8 cellular contexts compared by ENCODE assay signal in the genomic region with DNA sequence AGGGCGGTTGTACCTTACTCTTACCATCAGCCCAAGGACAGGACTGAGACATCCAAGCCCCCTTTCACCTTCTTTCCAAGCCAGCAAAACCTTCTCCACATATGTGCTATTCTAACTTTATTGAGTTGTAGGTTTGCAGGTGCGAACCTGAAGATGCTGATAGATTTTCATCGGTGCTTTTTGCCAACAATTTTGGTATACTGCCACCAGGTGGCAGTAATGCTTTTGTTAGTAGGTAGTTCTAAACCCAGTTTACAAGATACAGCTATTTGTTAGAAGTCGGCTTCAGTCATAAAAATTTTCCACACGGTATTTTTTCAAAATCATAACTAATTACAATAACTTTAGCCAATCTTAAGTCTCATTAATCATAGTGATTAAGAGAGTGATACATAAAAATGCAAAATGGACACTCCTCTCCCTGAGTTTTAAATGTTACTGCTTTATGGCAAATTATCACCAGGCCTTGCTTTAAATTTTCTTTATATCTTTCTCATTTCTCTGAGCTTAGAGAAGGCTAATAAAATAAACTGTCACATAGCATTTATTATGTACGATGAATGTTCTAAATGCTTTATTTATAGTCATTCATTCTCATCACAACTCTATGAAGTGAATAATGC. TPM values are rescaled to one million over a fixed set of nuclear protein-coding genes. Genes with fewer than 3 reads are reported as not detected.
DNase-seq lines count a peak whose midpoint lies in the region; ATAC-seq and TF ChIP-seq lines count a peak whose summit lies in the region.

No MANE protein-coding gene starts in this region.

- TF ChIP-seq CTCF in fibroblast of mammary gland (conservative IDR thresholded peaks at IDR 0.05; ENCODE audit: control insufficient read depth, insufficient read depth, low read depth, low read length), result peak; percentile 68

- no peaks in the 10 kb centered on the region for H3K9me3 Mint-ChIP-seq in activated naive CD4-positive, alpha-beta T cell treated with anti-CD3 and anti-CD28 coated beads for 36 hours

- no peak for ATAC-seq in GM18517 (IDR thresholded peaks at IDR 0.05; ENCODE audit: unreplicated experiment)
- ATAC-seq in HG03354 (IDR thresholded peaks at IDR 0.05; ENCODE audit: poor library complexity, severe bottlenecking, unreplicated experiment), result no peak

- no peaks in the 10 kb centered on the region for H3K36me3 ChIP-seq in MG63

- H3K4me3 ChIP-seq in MG63, result no peak overlapping the region
- H3K4me3 ChIP-seq in fibroblast of mammary gland (ENCODE audit: control insufficient read depth, low read depth, low read length), result no peak overlapping the region

- CTCF ChIA-PET in activated naive CD4-positive, alpha-beta T cell treated with anti-CD3 and anti-CD28 coated beads for 36 hours (lab: Charles Lee), result interaction anchor here (0.5 to 4.1 kb wide), 20 partner anchors 9 to 1105 kb away, joined by 3 to 82 read pairs (median 4); no protein-coding TSS in a partner anchor

- H3K27me3 Mint-ChIP-seq in activated naive CD4-positive, alpha-beta T cell treated with anti-CD3 and anti-CD28 coated beads for 36 hours (ENCODE audit: low read depth), result peaks cover 26% of the 10 kb centered on the region

- peaks cover 3% of the 10 kb centered on the region; the same call in 1 of the 2 replicates for H3K9me3 ChIP-seq in MG63

- H3K27ac Mint-ChIP-seq in activated naive CD4-positive, alpha-beta T cell treated with anti-CD3 and anti-CD28 coated beads for 36 hours, result no peak overlapping the region

- peak; percentile 51 for DNase-seq in activated naive CD4-positive, alpha-beta T cell treated with anti-CD3 and anti-CD28 coated beads for 36 hours
- no peak for DNase-seq in activated naive CD4-positive, alpha-beta T cell treated with anti-CD3 and anti-CD28 coated beads, Interleukin-2, amount 50 U/mL, for 16 hours
- DNase-seq in MG63, result peak; percentile 21
- DNase-seq in T-helper 9 cell, result peak; percentile 8
- DNase-seq in fibroblast of mammary gland (ENCODE audit: low read depth), result peak; percentile 74
- peak; percentile 74 for DNase-seq in renal cortical epithelial cell (ENCODE audit: low read depth)

- intact Hi-C loops in activated naive CD4-positive, alpha-beta T cell treated with anti-CD3 and anti-CD28 coated beads for 36 hours (cut with micrococcal nuclease), result loop anchor here (1.0 kb wide), 3 partner anchors 34 to 91 kb away; no protein-coding TSS in a partner anchor

- peaks cover 3% of the 10 kb centered on the region for H3K27me3 ChIP-seq in MG63

- no peaks in the 10 kb centered on the region for H3K36me3 Mint-ChIP-seq in activated naive CD4-positive, alpha-beta T cell treated with anti-CD3 and anti-CD28 coated beads for 36 hours (ENCODE audit: low read depth)

- no peak overlapping the region for H3K4me3 Mint-ChIP-seq in activated naive CD4-positive, alpha-beta T cell treated with anti-CD3 and anti-CD28 coated beads for 36 hours

- H3K4me1 Mint-ChIP-seq in activated naive CD4-positive, alpha-beta T cell treated with anti-CD3 and anti-CD28 coated beads for 36 hours (ENCODE audit: low read depth), result no peaks in the 10 kb centered on the region

RNA-seq across cellular contexts. Expression of a gene that starts 0.6 kb away (rescaled TPM):
- not detected for total RNA-seq in activated naive CD4-positive, alpha-beta T cell treated with anti-CD3 and anti-CD28 coated beads for 36 hours
- not detected in 2 replicates for total RNA-seq in MG63 (2014; rRNA removed; shearing (Covaris generic); ENCODE audit: low replicate concordance)
- not detected in 2 replicates for total RNA-seq in renal cortical epithelial cell

RNA-seq across cellular contexts. Expression of a gene that starts 52.3 kb away (rescaled TPM):
- under 1 TPM; 0.25 to 0.55 TPM for total RNA-seq in activated naive CD4-positive, alpha-beta T cell treated with anti-CD3 and anti-CD28 coated beads for 36 hours
- total RNA-seq in MG63 (2014; rRNA removed; shearing (Covaris generic); ENCODE audit: low replicate concordance), result 206 and 224 TPM in 2 replicates
- total RNA-seq in renal cortical epithelial cell, result 62.8 and 70.7 TPM in 2 replicates

Comparison
In these comparisons a context has a peak if more than half of its experiments do, and no peak if none do; other contexts are left out.
1. RNA of a gene that starts 52.3 kb away (total RNA-seq): 206 to 224 TPM in MG63 and 62.8 to 70.7 TPM in renal cortical epithelial cell; 0.25 to 0.55 TPM in activated naive CD4-positive, alpha-beta T cell treated with anti-CD3 and anti-CD28 coated beads for 36 hours; every median in the first group is over 10 times any median in the second.